In genomic region chr20:25065625-25066338, GRCh38 we compare ENCODE assay signal across 8 cellular contexts. TPM values are rescaled to one million over a fixed set of nuclear protein-coding genes. Genes with fewer than 3 reads are reported as not detected.
A peak's percentile ranks its signal among the peaks of the same experiment; 100 is the strongest.
DNase-seq lines count a peak whose midpoint lies in the region; ATAC-seq and TF ChIP-seq lines count a peak whose summit lies in the region.

No MANE protein-coding gene starts in this region.

- DNase-seq in activated naive CD8-positive, alpha-beta T cell treated with anti-CD3 and anti-CD28 coated beads, Interleukin-2, amount 10 ng/mL, durations not matched to agents 7 days and 5 days = peak; percentile 59
- no peak for DNase-seq in activated naive CD8-positive, alpha-beta T cell treated with anti-CD3 and anti-CD28 coated beads for 36 hours
- DNase-seq in NCI-H82 treated with DMSO at 0.1 percent for 48 hours (lab: John Stamatoyannopoulos, UW; ENCODE audit: unreplicated experiment) (peak; percentile 33), fibroblast of villous mesenchyme (ENCODE audit: low read depth) (peak; percentile 64), omental fat pad (ENCODE audit: low spot score) (no peak), uterus (peak; percentile 67 to 69)
- peak; percentile 21 for DNase-seq in activated T-helper 1 cell treated with anti-CD3 and anti-CD28 coated beads, Interleukin-12 subunit alpha, Interleukin-12 subunit beta, Interleukin-2, Interleukin-4 antibody, amounts not matched to agents 30 ng/mL and 10 ng/mL and 1 ng/mL, durations not matched to agents 14 hours and 24 hours and 36 hours (ENCODE audit: low spot score)

- POLR2A ChIA-PET in activated naive CD8-positive, alpha-beta T cell treated with anti-CD3 and anti-CD28 coated beads, Interleukin-2, amount 10 ng/mL, durations not matched to agents 7 days and 5 days (lab: Charles Lee) = interaction anchor here (1.2 kb wide), 1 partner anchor 72 kb away, joined by 4 read pairs; no protein-coding TSS in a partner anchor

- H3K36me3 Mint-ChIP-seq in activated naive CD8-positive, alpha-beta T cell treated with anti-CD3 and anti-CD28 coated beads, Interleukin-2, amount 10 ng/mL, durations not matched to agents 7 days and 5 days = no peaks in the 10 kb centered on the region
- H3K36me3 Mint-ChIP-seq in activated naive CD8-positive, alpha-beta T cell treated with anti-CD3 and anti-CD28 coated beads for 36 hours = no peaks in the 10 kb centered on the region
- no peaks in the 10 kb centered on the region for H3K36me3 Mint-ChIP-seq in activated T-helper 1 cell treated with anti-CD3 and anti-CD28 coated beads, Interleukin-12 subunit alpha, Interleukin-12 subunit beta, Interleukin-2, Interleukin-4 antibody, amounts not matched to agents 30 ng/mL and 10 ng/mL and 1 ng/mL, durations not matched to agents 14 hours and 24 hours and 36 hours (ENCODE audit: low read depth)

- no peak for TF ChIP-seq POLR2A in uterus (IDR thresholded peaks at IDR 0.05)

- peaks cover 42% of the 10 kb centered on the region for H3K27me3 Mint-ChIP-seq in activated naive CD8-positive, alpha-beta T cell treated with anti-CD3 and anti-CD28 coated beads, Interleukin-2, amount 10 ng/mL, durations not matched to agents 7 days and 5 days
- peaks cover 24% of the 10 kb centered on the region for H3K27me3 Mint-ChIP-seq in activated naive CD8-positive, alpha-beta T cell treated with anti-CD3 and anti-CD28 coated beads for 36 hours
- H3K27me3 Mint-ChIP-seq in activated T-helper 1 cell treated with anti-CD3 and anti-CD28 coated beads, Interleukin-12 subunit alpha, Interleukin-12 subunit beta, Interleukin-2, Interleukin-4 antibody, amounts not matched to agents 30 ng/mL and 10 ng/mL and 1 ng/mL, durations not matched to agents 14 hours and 24 hours and 36 hours (ENCODE audit: insufficient read depth) = peaks cover 53% of the 10 kb centered on the region

- intact Hi-C loops in activated T-helper 1 cell treated with anti-CD3 and anti-CD28 coated beads, Interleukin-12 subunit alpha, Interleukin-12 subunit beta, Interleukin-2, Interleukin-4 antibody, amounts not matched to agents 30 ng/mL and 10 ng/mL and 1 ng/mL, durations not matched to agents 14 hours and 24 hours and 36 hours (cut with micrococcal nuclease) = loop anchor here (1.0 to 2.0 kb wide), 4 partner anchors 8 to 116 kb away; partner anchors contain the start of gene CST7
- intact Hi-C loops in uterus (cut with DNase I; ENCODE audit: low total_unique reads) = loop anchor here (2.0 kb wide), 1 partner anchor 71 kb away; no protein-coding TSS in a partner anchor

- peaks cover 4% of the 10 kb centered on the region for H3K4me1 Mint-ChIP-seq in activated naive CD8-positive, alpha-beta T cell treated with anti-CD3 and anti-CD28 coated beads, Interleukin-2, amount 10 ng/mL, durations not matched to agents 7 days and 5 days
- peaks cover 2% of the 10 kb centered on the region for H3K4me1 Mint-ChIP-seq in activated naive CD8-positive, alpha-beta T cell treated with anti-CD3 and anti-CD28 coated beads for 36 hours
- peaks cover 4% of the 10 kb centered on the region for H3K4me1 Mint-ChIP-seq in activated T-helper 1 cell treated with anti-CD3 and anti-CD28 coated beads, Interleukin-12 subunit alpha, Interleukin-12 subunit beta, Interleukin-2, Interleukin-4 antibody, amounts not matched to agents 30 ng/mL and 10 ng/mL and 1 ng/mL, durations not matched to agents 14 hours and 24 hours and 36 hours (ENCODE audit: low read depth)

- H3K4me3 Mint-ChIP-seq in activated naive CD8-positive, alpha-beta T cell treated with anti-CD3 and anti-CD28 coated beads, Interleukin-2, amount 10 ng/mL, durations not matched to agents 7 days and 5 days = no peak overlapping the region
- H3K4me3 Mint-ChIP-seq in activated naive CD8-positive, alpha-beta T cell treated with anti-CD3 and anti-CD28 coated beads for 36 hours = no peak overlapping the region
- H3K4me3 Mint-ChIP-seq in activated T-helper 1 cell treated with anti-CD3 and anti-CD28 coated beads, Interleukin-12 subunit alpha, Interleukin-12 subunit beta, Interleukin-2, Interleukin-4 antibody, amounts not matched to agents 30 ng/mL and 10 ng/mL and 1 ng/mL, durations not matched to agents 14 hours and 24 hours and 36 hours = no peak overlapping the region

- no peaks in the 10 kb centered on the region for H3K9me3 Mint-ChIP-seq in activated naive CD8-positive, alpha-beta T cell treated with anti-CD3 and anti-CD28 coated beads, Interleukin-2, amount 10 ng/mL, durations not matched to agents 7 days and 5 days
- H3K9me3 Mint-ChIP-seq in activated naive CD8-positive, alpha-beta T cell treated with anti-CD3 and anti-CD28 coated beads for 36 hours = no peaks in the 10 kb centered on the region
- no peaks in the 10 kb centered on the region for H3K9me3 Mint-ChIP-seq in activated T-helper 1 cell treated with anti-CD3 and anti-CD28 coated beads, Interleukin-12 subunit alpha, Interleukin-12 subunit beta, Interleukin-2, Interleukin-4 antibody, amounts not matched to agents 30 ng/mL and 10 ng/mL and 1 ng/mL, durations not matched to agents 14 hours and 24 hours and 36 hours

- no peaks in the 10 kb centered on the region for H3K36me3 ChIP-seq in uterus

- no peaks in the 10 kb centered on the region for H3K4me1 ChIP-seq in uterus

- H3K4me3 ChIP-seq in fibroblast of villous mesenchyme (ENCODE audit: low read depth, low read length) = no peak overlapping the region
- H3K4me3 ChIP-seq in uterus = no peak overlapping the region

- H3K27ac Mint-ChIP-seq in activated naive CD8-positive, alpha-beta T cell treated with anti-CD3 and anti-CD28 coated beads, Interleukin-2, amount 10 ng/mL, durations not matched to agents 7 days and 5 days = no peak overlapping the region
- H3K27ac Mint-ChIP-seq in activated naive CD8-positive, alpha-beta T cell treated with anti-CD3 and anti-CD28 coated beads for 36 hours = no peak overlapping the region
- no peak overlapping the region for H3K27ac Mint-ChIP-seq in activated T-helper 1 cell treated with anti-CD3 and anti-CD28 coated beads, Interleukin-12 subunit alpha, Interleukin-12 subunit beta, Interleukin-2, Interleukin-4 antibody, amounts not matched to agents 30 ng/mL and 10 ng/mL and 1 ng/mL, durations not matched to agents 14 hours and 24 hours and 36 hours

- H3K9me3 ChIP-seq in uterus = no peaks in the 10 kb centered on the region

- no peaks in the 10 kb centered on the region for H3K27me3 ChIP-seq in uterus

- no peak overlapping the region for H3K27ac ChIP-seq in uterus

- peak; percentile 73 for ATAC-seq in activated naive CD8-positive, alpha-beta T cell treated with anti-CD3 and anti-CD28 coated beads, Interleukin-2, amount 10 ng/mL, durations not matched to agents 7 days and 5 days (ENCODE audit: low read depth)
- ATAC-seq in HG02938 (IDR thresholded peaks at IDR 0.05; ENCODE audit: unreplicated experiment) (peak; percentile 79), omental fat pad (ENCODE audit: low FRiP score) (peak; percentile 58)

- TF ChIP-seq CTCF in fibroblast of villous mesenchyme (IDR thresholded peaks at IDR 0.05; ENCODE audit: insufficient read depth, low read depth, low read length) (peak; percentile 79), omental fat pad (IDR thresholded peaks at IDR 0.05) (peak in 1 of 3 donors; percentile 44), uterus (IDR thresholded peaks at IDR 0.05) (peak; percentile 78 to 93 (median 84))

RNA-seq across cellular contexts. Expression of gene ACSS1, which starts 7.8 kb away (rescaled TPM):
- 10 to 100 TPM; 53.3 to 55.8 TPM for total RNA-seq in activated naive CD8-positive, alpha-beta T cell treated with anti-CD3 and anti-CD28 coated beads, Interleukin-2, amount 10 ng/mL, durations not matched to agents 7 days and 5 days
- 10 to 100 TPM; 14.3 to 14.5 TPM for total RNA-seq in activated naive CD8-positive, alpha-beta T cell treated with anti-CD3 and anti-CD28 coated beads for 36 hours
- 11.7 and 12.7 TPM in 2 replicates for total RNA-seq in activated T-helper 1 cell treated with anti-CD3 and anti-CD28 coated beads, Interleukin-12 subunit alpha, Interleukin-12 subunit beta, Interleukin-2, Interleukin-4 antibody, amounts not matched to agents 30 ng/mL and 10 ng/mL and 1 ng/mL, durations not matched to agents 14 hours and 24 hours and 36 hours
- total RNA-seq in fibroblast of villous mesenchyme (1.6 and 3.5 TPM in 2 replicates), omental fat pad (10 to 100 TPM; 15.9 to 45.4 (median 19.0) TPM), uterus (10 to 100 TPM; 11.8 to 35.1 (median 23.1) TPM)

RNA-seq across cellular contexts. Expression of gene VSX1, which starts 16.2 kb away (rescaled TPM):
- not detected for total RNA-seq in activated naive CD8-positive, alpha-beta T cell treated with anti-CD3 and anti-CD28 coated beads, Interleukin-2, amount 10 ng/mL, durations not matched to agents 7 days and 5 days
- total RNA-seq in activated naive CD8-positive, alpha-beta T cell treated with anti-CD3 and anti-CD28 coated beads for 36 hours = not detected
- total RNA-seq in activated T-helper 1 cell treated with anti-CD3 and anti-CD28 coated beads, Interleukin-12 subunit alpha, Interleukin-12 subunit beta, Interleukin-2, Interleukin-4 antibody, amounts not matched to agents 30 ng/mL and 10 ng/mL and 1 ng/mL, durations not matched to agents 14 hours and 24 hours and 36 hours = not detected in 2 replicates
- total RNA-seq in fibroblast of villous mesenchyme (not detected in 2 replicates), omental fat pad (not detected), uterus (under 1 TPM in 1 of 4 donors, not detected in 3; 0.18 TPM)

Comparison
In these comparisons a context has a peak if more than half of its experiments do, and no peak if none do; other contexts are left out.
1. DNase-seq: peak in activated naive CD8-positive, alpha-beta T cell treated with anti-CD3 and anti-CD28 coated beads, Interleukin-2, amount 10 ng/mL, durations not matched to agents 7 days and 5 days (single experiment), NCI-H82 treated with DMSO at 0.1 percent for 48 hours (single experiment), activated T-helper 1 cell treated with anti-CD3 and anti-CD28 coated beads, Interleukin-12 subunit alpha, Interleukin-12 subunit beta, Interleukin-2, Interleukin-4 antibody, amounts not matched to agents 30 ng/mL and 10 ng/mL and 1 ng/mL, durations not matched to agents 14 hours and 24 hours and 36 hours (single experiment), fibroblast of villous mesenchyme (single experiment) and uterus (2 of 2); none in activated naive CD8-positive, alpha-beta T cell treated with anti-CD3 and anti-CD28 coated beads for 36 hours (single experiment) and omental fat pad (single experiment).
2. Peak in every context shown above with its lines, with median percentiles within 50 percentile points of each other: ATAC-seq.